14 cellular contexts compared by ENCODE assay signal in genomic region chr5:102531506-102531905, GRCh38. TPM values are rescaled to one million over a fixed set of nuclear protein-coding genes. Genes with fewer than 3 reads are reported as not detected.
DNase-seq lines count a peak whose midpoint lies in the region; ATAC-seq, FAIRE-seq and TF ChIP-seq lines count a peak whose summit lies in the region.
"Had no signal": no experiment of that assay in that cellular context is flagged by ENCODE, and none has a peak within 500 bp of the region (broad histone marks: within the 10 kb centered on the region; RNA-seq: fewer than 3 reads in every experiment).

No MANE protein-coding gene starts in this region.

- H3K4me3 ChIP-seq in heart right ventricle (no peak overlapping the region), coronary artery (no peak overlapping the region), kidney (ENCODE audit: low read length in 2 of 2) (no peak overlapping the region)
- H3K4me3 ChIP-seq: BLaER1 had no signal

- FAIRE-seq in kidney (lab: Jason Lieb, UNC), result no peak

- 77 to 90% methylated on average over 1 of the region's 1 CpG for WGBS in heart right ventricle, 2 donors

- peaks cover 0 to 5% (median 0%) of the 10 kb centered on the region in 11 donors for H3K9me3 ChIP-seq in heart right ventricle
- no peaks in the 10 kb centered on the region for H3K9me3 ChIP-seq in kidney (ENCODE audit: control insufficient read depth in 1 of 2, low read length in 2 of 2)
- H3K9me3 ChIP-seq: BLaER1 had no signal

- TF ChIP-seq CTCF in heart right ventricle (IDR thresholded peaks at IDR 0.05), result no peak
- no peak for TF ChIP-seq CTCF in coronary artery (IDR thresholded peaks at IDR 0.05)
- TF ChIP-seq CTCF in kidney (IDR thresholded peaks at IDR 0.05; ENCODE audit: borderline replicate concordance, extremely low read depth, insufficient read depth), result no peak

- ATAC-seq in GM18508 (IDR thresholded peaks at IDR 0.05; ENCODE audit: insufficient read depth, unreplicated experiment), result peak; percentile 96
- ATAC-seq in HG02588 (IDR thresholded peaks at IDR 0.05; ENCODE audit: unreplicated experiment), result peak; percentile 98
- ATAC-seq in heart right ventricle, result peak in 7 of 8 donors; percentile 31 to 63 (median 47)
- no peak for ATAC-seq in HG02571 (IDR thresholded peaks at IDR 0.05; ENCODE audit: unreplicated experiment)

- no peaks in the 10 kb centered on the region for H3K4me1 Mint-ChIP-seq in immature natural killer cell
- H3K4me1 Mint-ChIP-seq: activated CD4-positive, alpha-beta T cell treated with anti-CD3 and anti-CD28 coated beads, Interleukin-2, amount 10 ng/mL, durations not matched to agents 7 days and 5 days; IgD-negative memory B cell had no signal

- peak; percentile 10 for DNase-seq in HuH-7.5 (ENCODE audit: low spot score)
- DNase-seq in heart right ventricle, result no peak
- no peak for DNase-seq in coronary artery (ENCODE audit: low spot score)
- no peak for DNase-seq in kidney
- no peak for DNase-seq in immature natural killer cell
- DNase-seq: activated CD4-positive, alpha-beta T cell treated with anti-CD3 and anti-CD28 coated beads, Interleukin-2, amount 10 ng/mL, durations not matched to agents 7 days and 5 days; amygdala; NCI-H82 had no signal

- no peaks in the 10 kb centered on the region for H3K27me3 ChIP-seq in heart right ventricle
- H3K27me3 ChIP-seq: BLaER1 had no signal

- H3K27ac ChIP-seq in heart right ventricle (peak overlapping the region in 3 of 10 donors; percentile 10 to 52 (median 14)), coronary artery (no peak overlapping the region), kidney (ENCODE audit: low read depth in 2 of 2, low read length in 2 of 2) (no peak overlapping the region)
- H3K27ac ChIP-seq: BLaER1 had no signal

- H3K36me3 ChIP-seq in heart right ventricle (no peaks in the 10 kb centered on the region), kidney (ENCODE audit: control insufficient read depth in 1 of 2, insufficient read depth in 2 of 2, low read length in 2 of 2) (no peaks in the 10 kb centered on the region)
- H3K36me3 ChIP-seq: BLaER1 had no signal

- intact Hi-C loops in heart right ventricle (cut with DNase I) (no loop called here), kidney (cut with DNase I) (no loop called here)

- no peaks in the 10 kb centered on the region for H3K9me3 Mint-ChIP-seq in immature natural killer cell
- H3K9me3 Mint-ChIP-seq: activated CD4-positive, alpha-beta T cell treated with anti-CD3 and anti-CD28 coated beads, Interleukin-2, amount 10 ng/mL, durations not matched to agents 7 days and 5 days; IgD-negative memory B cell had no signal

- no peak overlapping the region for H3K4me3 Mint-ChIP-seq in immature natural killer cell
- H3K4me3 Mint-ChIP-seq: activated CD4-positive, alpha-beta T cell treated with anti-CD3 and anti-CD28 coated beads, Interleukin-2, amount 10 ng/mL, durations not matched to agents 7 days and 5 days; IgD-negative memory B cell had no signal

- no peak overlapping the region for H3K27ac Mint-ChIP-seq in immature natural killer cell
- H3K27ac Mint-ChIP-seq: activated CD4-positive, alpha-beta T cell treated with anti-CD3 and anti-CD28 coated beads, Interleukin-2, amount 10 ng/mL, durations not matched to agents 7 days and 5 days; IgD-negative memory B cell had no signal

- H3K36me3 Mint-ChIP-seq in immature natural killer cell, result no peaks in the 10 kb centered on the region
- H3K36me3 Mint-ChIP-seq: IgD-negative memory B cell had no signal

- H3K4me1 ChIP-seq in heart right ventricle, result peaks cover 0 to 34% (median 10%) of the 10 kb centered on the region in 9 donors
- no peaks in the 10 kb centered on the region for H3K4me1 ChIP-seq in kidney (ENCODE audit: control insufficient read depth in 1 of 2, insufficient read depth in 1 of 2, low read depth in 1 of 2, low read length in 2 of 2)

- peaks cover 0 to 7% (median 5%) of the 10 kb centered on the region in 3 donors for H3K27me3 Mint-ChIP-seq in immature natural killer cell (ENCODE audit: low read depth in 3 of 3)
- H3K27me3 Mint-ChIP-seq: IgD-negative memory B cell had no signal

- H3K9ac ChIP-seq in kidney (ENCODE audit: low read length in 2 of 2), result no peak overlapping the region
- H3K9ac ChIP-seq: BLaER1 had no signal

RNA-seq across cellular contexts. Expression of gene SLCO6A1, which starts 32.7 kb away (rescaled TPM):
- total RNA-seq in heart right ventricle (not detected), kidney (not detected)
- polyA plus RNA-seq in heart right ventricle (not detected), kidney (ENCODE audit: insufficient read depth, low read depth, low replicate concordance) (not detected), immature natural killer cell (not detected)
- total RNA-seq: activated CD4-positive, alpha-beta T cell treated with anti-CD3 and anti-CD28 coated beads, Interleukin-2, amount 10 ng/mL, durations not matched to agents 7 days and 5 days; fibroblast of lung had no signal
- polyA plus RNA-seq: fibroblast of lung, IgD-negative memory B cell had no signal
